Comparison of ENCODE assay signal across 20 cellular contexts in genomic region chr4:62070291-62070852, GRCh38.
"Had no signal": no experiment of that assay in that cellular context is flagged by ENCODE, and none has a peak within 500 bp of the region (broad histone marks: within the 10 kb centered on the region; RNA-seq: fewer than 3 reads in every experiment).

No MANE protein-coding gene starts in this region.

- H3K27ac ChIP-seq: ascending aorta, coronary artery, gastroesophageal sphincter, heart left ventricle, lower lobe of right lung, neutrophil, pancreas, right lobe of liver, stomach had no signal

- DNase-seq: activated CD4-positive, alpha-beta T cell treated with anti-CD3 and anti-CD28 coated beads for 1 hour; activated CD8-positive, alpha-beta memory T cell treated with anti-CD3 and anti-CD28 coated beads for 24 hours; activated gamma-delta T cell; activated T-cell treated with anti-CD3 and anti-CD28 coated beads, Interleukin-2, amount 50 U/mL, for 72 hours; lower lobe of right lung; natural killer cell; stimulated activated CD4-positive, alpha-beta T cell treated with anti-CD3 and anti-CD28 coated beads, Interleukin-4, amount 100 ng/mL, for 1 hour; stomach; T-helper 1 cell; T1000; trophoblast cell had no signal

- H3K4me2 ChIP-seq: smooth muscle cell had no signal

- H3K36me3 ChIP-seq: ascending aorta, gastroesophageal sphincter, heart left ventricle, lower lobe of right lung, neutrophil, pancreas, right lobe of liver, stomach had no signal

- FAIRE-seq: islet of Langerhans had no signal

- H3K4me3 ChIP-seq: ascending aorta, coronary artery, gastroesophageal sphincter, heart left ventricle, lower lobe of right lung, pancreas, right lobe of liver, smooth muscle cell, stomach had no signal

- H3K9me3 ChIP-seq: ascending aorta, gastroesophageal sphincter, heart left ventricle, lower lobe of right lung, neutrophil, pancreas, right lobe of liver, stomach had no signal

- H3K4me1 ChIP-seq: ascending aorta, gastroesophageal sphincter, heart left ventricle, lower lobe of right lung, pancreas, right lobe of liver, stomach had no signal

- ATAC-seq: activated T-cell treated with anti-CD3 and anti-CD28 coated beads, Interleukin-2, amount 50 U/mL, for 72 hours; gastroesophageal sphincter; heart left ventricle; lower lobe of right lung; natural killer cell; pancreas; right lobe of liver had no signal

- H3K27me3 ChIP-seq: ascending aorta, gastroesophageal sphincter, heart left ventricle, neutrophil, pancreas, right lobe of liver, stomach had no signal
